In genomic region chr1:118963138-118963455, GRCh38 we compare ENCODE assay signal across 23 cellular contexts. TPM values are rescaled to one million over a fixed set of nuclear protein-coding genes. Genes with fewer than 3 reads are reported as not detected.
"Had no signal": no experiment of that assay in that cellular context is flagged by ENCODE, and none has a peak within 500 bp of the region (broad histone marks: within the 10 kb centered on the region; RNA-seq: fewer than 3 reads in every experiment).

No MANE protein-coding gene starts in this region.

- H3K4me1 Mint-ChIP-seq: activated naive CD4-positive, alpha-beta T cell treated with anti-CD3 and anti-CD28 coated beads, Interleukin-2, amount 50 U/mL, for 24 hours had no signal

- H3K4me3 ChIP-seq: adrenal gland, cardiac muscle cell, dorsolateral prefrontal cortex, skin epidermis, suprapubic skin, transverse colon, uterus had no signal

- H3K36me3 ChIP-seq: adrenal gland, cardiac muscle cell, suprapubic skin, transverse colon, uterus had no signal

- H3K27ac ChIP-seq: adrenal gland, cardiac muscle cell, dorsolateral prefrontal cortex, foreskin keratinocyte, skin epidermis, suprapubic skin, transverse colon, uterus had no signal

- H3K9me3 Mint-ChIP-seq: activated naive CD4-positive, alpha-beta T cell treated with anti-CD3 and anti-CD28 coated beads, Interleukin-2, amount 50 U/mL, for 24 hours had no signal

- H3K4me1 ChIP-seq: adrenal gland, foreskin keratinocyte, transverse colon, uterus had no signal

- DNase-seq: activated effector memory CD4-positive, alpha-beta T cell treated with anti-CD3 and anti-CD28 coated beads, Interleukin-2, amount 50 U/mL, for 16 hours; activated T-cell treated with anti-CD3 and anti-CD28 coated beads, Interleukin-2, amount 50 U/mL, for 72 hours; adrenal gland; dorsolateral prefrontal cortex; foreskin keratinocyte; glutamatergic neuron; midbrain; nephron progenitor cell; nucleus accumbens; posterior cingulate gyrus; retina; stimulated activated naive CD8-positive, alpha-beta T cell treated with anti-CD3 and anti-CD28 coated beads, Interleukin-15, Interleukin-2, amounts not matched to agents 100 U/mL and 50 U/mL, for 24 hours; T-helper 1 cell; T-helper 9 cell; transverse colon; uterus had no signal

- H3K27me3 ChIP-seq: adrenal gland, suprapubic skin, transverse colon, uterus had no signal

- H3K36me3 Mint-ChIP-seq: activated naive CD4-positive, alpha-beta T cell treated with anti-CD3 and anti-CD28 coated beads, Interleukin-2, amount 50 U/mL, for 24 hours had no signal

- ATAC-seq: activated CD4-positive, CD25-positive, alpha-beta regulatory T cell treated with anti-CD3 and anti-CD28 coated beads, Interleukin-2, amount 50 U/mL, for 24 hours; activated T-cell treated with anti-CD3 and anti-CD28 coated beads, Interleukin-2, amount 50 U/mL, for 72 hours; stimulated activated naive CD8-positive, alpha-beta T cell treated with anti-CD3 and anti-CD28 coated beads, Interleukin-15, Interleukin-2, amounts not matched to agents 100 U/mL and 50 U/mL, for 24 hours had no signal

- H3K9me3 ChIP-seq: adrenal gland, suprapubic skin, transverse colon, uterus had no signal

- H3K4me3 Mint-ChIP-seq: activated naive CD4-positive, alpha-beta T cell treated with anti-CD3 and anti-CD28 coated beads, Interleukin-2, amount 50 U/mL, for 24 hours; activated T-cell treated with anti-CD3 and anti-CD28 coated beads, Interleukin-2, amount 50 U/mL, for 72 hours; nephron progenitor cell had no signal

- FAIRE-seq: keratinocyte had no signal

- H3K27ac Mint-ChIP-seq: activated naive CD4-positive, alpha-beta T cell treated with anti-CD3 and anti-CD28 coated beads, Interleukin-2, amount 50 U/mL, for 24 hours; activated T-cell treated with anti-CD3 and anti-CD28 coated beads, Interleukin-2, amount 50 U/mL, for 72 hours; nephron progenitor cell had no signal

RNA-seq across cellular contexts. Expression of gene TBX15, which starts 25.0 kb away (rescaled TPM):
- total RNA-seq: activated CD8-positive, alpha-beta memory T cell treated with anti-CD3 and anti-CD28 coated beads for 36 hours; cardiac muscle cell; foreskin keratinocyte had no signal
- polyA plus RNA-seq: cardiac muscle cell, foreskin keratinocyte, keratinocyte had no signal
